ENCODE assay signal across 2 cellular contexts in genomic region chr11:22633354-22633902, GRCh38.
TF ChIP-seq lines count a peak whose summit lies in the region.

No MANE protein-coding gene starts in this region.

TF ChIP-seq in GM23338, 12 proteins besides CTCF, POLR2A, EP300 and RAD21:
- TF ChIP-seq REST (IDR thresholded peaks at IDR 0.05; ENCODE audit: unreplicated experiment) (no peak), EZH2phosphoT487 (IDR thresholded peaks at IDR 0.05; ENCODE audit: unreplicated experiment) (no peak), NANOG (IDR thresholded peaks at IDR 0.05; ENCODE audit: borderline replicate concordance) (no peak), ZNF331 (CRISPR knock-in tag; IDR thresholded peaks at IDR 0.05; ENCODE audit: low read depth) (no peak)

TF ChIP-seq in GM12878, 131 proteins besides CTCF, POLR2A, EP300 and RAD21:
- TF ChIP-seq ETV6 (conservative IDR thresholded peaks at IDR 0.05 in 1 of 2, IDR thresholded peaks at IDR 0.05 in 1 of 2; ENCODE audit: borderline replicate concordance in 1 of 2, low read depth in 1 of 2) (no peak), POLR2AphosphoS2 (IDR thresholded peaks at IDR 0.05; ENCODE audit: low read depth, low read length) (no peak), E2F4 (IDR thresholded peaks at IDR 0.05; ENCODE audit: low read depth, low read length) (no peak), SMC3 (IDR thresholded peaks at IDR 0.05; ENCODE audit: borderline replicate concordance, low read length) (no peak), CBX3 (IDR thresholded peaks at IDR 0.05; ENCODE audit: borderline replicate concordance, low read depth) (no peak), STAT1 (conservative IDR thresholded peaks at IDR 0.05) (no peak), SREBF2 (IDR thresholded peaks at IDR 0.05; ENCODE audit: low read length) (no peak), ZNF622 (IDR thresholded peaks at IDR 0.05) (no peak), RBBP5 (conservative IDR thresholded peaks at IDR 0.05) (no peak), IRF3 (IDR thresholded peaks at IDR 0.05) (no peak), NFYA (IDR thresholded peaks at IDR 0.05; ENCODE audit: borderline replicate concordance, low read depth, low read length) (no peak), IRF5 (IDR thresholded peaks at IDR 0.05; ENCODE audit: borderline replicate concordance) (no peak), RAD51 (IDR thresholded peaks at IDR 0.05) (no peak), E4F1 (IDR thresholded peaks at IDR 0.05; ENCODE audit: borderline replicate concordance, partially characterized antibody) (no peak), SIX5 (IDR thresholded peaks at IDR 0.05; ENCODE audit: low read depth, low read length, severe bottlenecking) (no peak), EGR1 (IDR thresholded peaks at IDR 0.05; ENCODE audit: borderline replicate concordance in 1 of 2, low read depth in 2 of 2, low read length in 2 of 2) (no peak), BMI1 (IDR thresholded peaks at IDR 0.05; ENCODE audit: borderline replicate concordance) (no peak), TCF3 (IDR thresholded peaks at IDR 0.05; ENCODE audit: borderline replicate concordance, insufficient read depth, low read depth, low read length) (no peak), MLLT1 (IDR thresholded peaks at IDR 0.05) (no peak), CBX5 (IDR thresholded peaks at IDR 0.05; ENCODE audit: low read depth) (no peak)
